2 cellular contexts compared by ENCODE assay signal in the genomic region with DNA sequence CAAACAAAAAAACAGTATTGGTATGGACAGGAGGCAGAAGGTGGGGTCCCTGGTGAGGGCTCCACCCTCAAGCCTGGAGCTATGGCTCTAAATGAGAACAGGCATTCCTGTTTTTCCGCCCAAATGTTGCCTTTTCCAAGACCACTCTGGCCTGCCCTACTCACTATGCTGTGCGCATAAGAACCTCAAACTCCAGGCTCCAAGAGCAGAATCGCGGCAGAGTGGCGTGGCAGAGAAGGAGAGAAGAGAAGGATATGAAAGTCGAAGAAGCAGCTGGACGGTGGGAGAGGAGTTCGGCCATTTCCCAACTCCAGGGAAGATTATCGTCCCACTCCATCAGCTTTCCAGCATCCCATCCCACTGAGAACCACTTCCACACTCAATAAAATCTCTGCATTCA.
TF ChIP-seq lines count a peak whose summit lies in the region.

No MANE protein-coding gene starts in this region.

TF ChIP-seq in GM23338, 12 proteins besides CTCF, POLR2A, EP300 and RAD21 (continued from another document and continues in another):
- TF ChIP-seq, protein P1, sequence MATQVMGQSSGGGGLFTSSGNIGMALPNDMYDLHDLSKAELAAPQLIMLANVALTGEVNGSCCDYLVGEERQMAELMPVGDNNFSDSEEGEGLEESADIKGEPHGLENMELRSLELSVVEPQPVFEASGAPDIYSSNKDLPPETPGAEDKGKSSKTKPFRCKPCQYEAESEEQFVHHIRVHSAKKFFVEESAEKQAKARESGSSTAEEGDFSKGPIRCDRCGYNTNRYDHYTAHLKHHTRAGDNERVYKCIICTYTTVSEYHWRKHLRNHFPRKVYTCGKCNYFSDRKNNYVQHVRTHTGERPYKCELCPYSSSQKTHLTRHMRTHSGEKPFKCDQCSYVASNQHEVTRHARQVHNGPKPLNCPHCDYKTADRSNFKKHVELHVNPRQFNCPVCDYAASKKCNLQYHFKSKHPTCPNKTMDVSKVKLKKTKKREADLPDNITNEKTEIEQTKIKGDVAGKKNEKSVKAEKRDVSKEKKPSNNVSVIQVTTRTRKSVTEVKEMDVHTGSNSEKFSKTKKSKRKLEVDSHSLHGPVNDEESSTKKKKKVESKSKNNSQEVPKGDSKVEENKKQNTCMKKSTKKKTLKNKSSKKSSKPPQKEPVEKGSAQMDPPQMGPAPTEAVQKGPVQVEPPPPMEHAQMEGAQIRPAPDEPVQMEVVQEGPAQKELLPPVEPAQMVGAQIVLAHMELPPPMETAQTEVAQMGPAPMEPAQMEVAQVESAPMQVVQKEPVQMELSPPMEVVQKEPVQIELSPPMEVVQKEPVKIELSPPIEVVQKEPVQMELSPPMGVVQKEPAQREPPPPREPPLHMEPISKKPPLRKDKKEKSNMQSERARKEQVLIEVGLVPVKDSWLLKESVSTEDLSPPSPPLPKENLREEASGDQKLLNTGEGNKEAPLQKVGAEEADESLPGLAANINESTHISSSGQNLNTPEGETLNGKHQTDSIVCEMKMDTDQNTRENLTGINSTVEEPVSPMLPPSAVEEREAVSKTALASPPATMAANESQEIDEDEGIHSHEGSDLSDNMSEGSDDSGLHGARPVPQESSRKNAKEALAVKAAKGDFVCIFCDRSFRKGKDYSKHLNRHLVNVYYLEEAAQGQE (IDR thresholded peaks at IDR 0.05; ENCODE audit: unreplicated experiment) = no peak
- TF ChIP-seq JUNB (IDR thresholded peaks at IDR 0.05; ENCODE audit: unreplicated experiment) (no peak), ETS1 (IDR thresholded peaks at IDR 0.05) (no peak), ZNF114 (CRISPR knock-in tag; IDR thresholded peaks at IDR 0.05) (no peak), EZH2phosphoT487 (IDR thresholded peaks at IDR 0.05; ENCODE audit: unreplicated experiment) (no peak), STAT1 (IDR thresholded peaks at IDR 0.05; ENCODE audit: unreplicated experiment) (no peak), ZNF331 (CRISPR knock-in tag; IDR thresholded peaks at IDR 0.05; ENCODE audit: low read depth) (no peak), EZH2 (IDR thresholded peaks at IDR 0.05; ENCODE audit: low read depth, unreplicated experiment) (no peak), POLR2AphosphoS5 (IDR thresholded peaks at IDR 0.05; ENCODE audit: low read depth) (no peak)
- TF ChIP-seq, protein P2, sequence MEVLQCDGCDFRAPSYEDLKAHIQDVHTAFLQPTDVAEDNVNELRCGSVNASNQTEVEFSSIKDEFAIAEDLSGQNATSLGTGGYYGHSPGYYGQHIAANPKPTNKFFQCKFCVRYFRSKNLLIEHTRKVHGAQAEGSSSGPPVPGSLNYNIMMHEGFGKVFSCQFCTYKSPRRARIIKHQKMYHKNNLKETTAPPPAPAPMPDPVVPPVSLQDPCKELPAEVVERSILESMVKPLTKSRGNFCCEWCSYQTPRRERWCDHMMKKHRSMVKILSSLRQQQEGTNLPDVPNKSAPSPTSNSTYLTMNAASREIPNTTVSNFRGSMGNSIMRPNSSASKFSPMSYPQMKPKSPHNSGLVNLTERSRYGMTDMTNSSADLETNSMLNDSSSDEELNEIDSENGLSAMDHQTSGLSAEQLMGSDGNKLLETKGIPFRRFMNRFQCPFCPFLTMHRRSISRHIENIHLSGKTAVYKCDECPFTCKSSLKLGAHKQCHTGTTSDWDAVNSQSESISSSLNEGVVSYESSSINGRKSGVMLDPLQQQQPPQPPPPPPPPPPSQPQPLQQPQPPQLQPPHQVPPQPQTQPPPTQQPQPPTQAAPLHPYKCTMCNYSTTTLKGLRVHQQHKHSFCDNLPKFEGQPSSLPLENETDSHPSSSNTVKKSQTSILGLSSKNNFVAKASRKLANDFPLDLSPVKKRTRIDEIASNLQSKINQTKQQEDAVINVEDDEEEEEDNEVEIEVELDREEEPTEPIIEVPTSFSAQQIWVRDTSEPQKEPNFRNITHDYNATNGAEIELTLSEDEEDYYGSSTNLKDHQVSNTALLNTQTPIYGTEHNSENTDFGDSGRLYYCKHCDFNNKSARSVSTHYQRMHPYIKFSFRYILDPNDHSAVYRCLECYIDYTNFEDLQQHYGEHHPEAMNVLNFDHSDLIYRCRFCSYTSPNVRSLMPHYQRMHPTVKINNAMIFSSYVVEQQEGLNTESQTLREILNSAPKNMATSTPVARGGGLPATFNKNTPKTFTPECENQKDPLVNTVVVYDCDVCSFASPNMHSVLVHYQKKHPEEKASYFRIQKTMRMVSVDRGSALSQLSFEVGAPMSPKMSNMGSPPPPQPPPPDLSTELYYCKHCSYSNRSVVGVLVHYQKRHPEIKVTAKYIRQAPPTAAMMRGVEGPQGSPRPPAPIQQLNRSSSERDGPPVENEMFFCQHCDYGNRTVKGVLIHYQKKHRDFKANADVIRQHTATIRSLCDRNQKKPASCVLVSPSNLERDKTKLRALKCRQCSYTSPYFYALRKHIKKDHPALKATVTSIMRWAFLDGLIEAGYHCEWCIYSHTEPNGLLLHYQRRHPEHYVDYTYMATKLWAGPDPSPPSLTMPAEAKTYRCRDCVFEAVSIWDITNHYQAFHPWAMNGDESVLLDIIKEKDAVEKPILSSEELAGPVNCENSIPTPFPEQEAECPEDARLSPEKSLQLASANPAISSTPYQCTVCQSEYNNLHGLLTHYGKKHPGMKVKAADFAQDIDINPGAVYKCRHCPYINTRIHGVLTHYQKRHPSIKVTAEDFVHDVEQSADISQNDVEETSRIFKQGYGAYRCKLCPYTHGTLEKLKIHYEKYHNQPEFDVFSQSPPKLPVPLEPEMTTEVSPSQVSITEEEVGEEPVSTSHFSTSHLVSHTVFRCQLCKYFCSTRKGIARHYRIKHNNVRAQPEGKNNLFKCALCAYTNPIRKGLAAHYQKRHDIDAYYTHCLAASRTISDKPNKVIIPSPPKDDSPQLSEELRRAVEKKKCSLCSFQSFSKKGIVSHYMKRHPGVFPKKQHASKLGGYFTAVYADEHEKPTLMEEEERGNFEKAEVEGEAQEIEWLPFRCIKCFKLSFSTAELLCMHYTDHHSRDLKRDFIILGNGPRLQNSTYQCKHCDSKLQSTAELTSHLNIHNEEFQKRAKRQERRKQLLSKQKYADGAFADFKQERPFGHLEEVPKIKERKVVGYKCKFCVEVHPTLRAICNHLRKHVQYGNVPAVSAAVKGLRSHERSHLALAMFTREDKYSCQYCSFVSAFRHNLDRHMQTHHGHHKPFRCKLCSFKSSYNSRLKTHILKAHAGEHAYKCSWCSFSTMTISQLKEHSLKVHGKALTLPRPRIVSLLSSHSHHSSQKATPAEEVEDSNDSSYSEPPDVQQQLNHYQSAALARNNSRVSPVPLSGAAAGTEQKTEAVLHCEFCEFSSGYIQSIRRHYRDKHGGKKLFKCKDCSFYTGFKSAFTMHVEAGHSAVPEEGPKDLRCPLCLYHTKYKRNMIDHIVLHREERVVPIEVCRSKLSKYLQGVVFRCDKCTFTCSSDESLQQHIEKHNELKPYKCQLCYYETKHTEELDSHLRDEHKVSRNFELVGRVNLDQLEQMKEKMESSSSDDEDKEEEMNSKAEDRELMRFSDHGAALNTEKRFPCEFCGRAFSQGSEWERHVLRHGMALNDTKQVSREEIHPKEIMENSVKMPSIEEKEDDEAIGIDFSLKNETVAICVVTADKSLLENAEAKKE (CRISPR knock-in tag; IDR thresholded peaks at IDR 0.05) = no peak

TF ChIP-seq in IMR-90, 13 proteins besides CTCF, POLR2A, EP300 and RAD21 (continued from another document):
- TF ChIP-seq SMC3 (IDR thresholded peaks at IDR 0.05; ENCODE audit: low read depth, low read length) (no peak), NFE2L2 (IDR thresholded peaks at IDR 0.05; ENCODE audit: low read depth, low read length) (no peak), CHD1 (IDR thresholded peaks at IDR 0.05; ENCODE audit: low read depth, low read length) (no peak), MXI1 (IDR thresholded peaks at IDR 0.05; ENCODE audit: borderline replicate concordance, low read depth, low read length) (no peak), ELK1 (IDR thresholded peaks at IDR 0.05; ENCODE audit: borderline replicate concordance, low read depth, low read length) (no peak), RFX5 (IDR thresholded peaks at IDR 0.05; ENCODE audit: low read depth, low read length) (no peak), BHLHE40 (IDR thresholded peaks at IDR 0.05; ENCODE audit: low read depth, low read length) (no peak), MAZ (IDR thresholded peaks at IDR 0.05; ENCODE audit: borderline replicate concordance, low read depth, low read length) (no peak), RCOR1 (IDR thresholded peaks at IDR 0.05; ENCODE audit: insufficient replicate concordance, low read length) (no peak), FOS (IDR thresholded peaks at IDR 0.05; ENCODE audit: low read depth, low read length) (no peak), MAFK (IDR thresholded peaks at IDR 0.05; ENCODE audit: low read depth, low read length) (no peak), CEBPB (IDR thresholded peaks at IDR 0.05; ENCODE audit: low read depth, low read length) (no peak)
